ENCODE assay signal across 10 cellular contexts in genomic region chr11:75673977-75674582, GRCh38. TPM values are rescaled to one million over a fixed set of nuclear protein-coding genes. Genes with fewer than 3 reads are reported as not detected.
A peak's percentile ranks its signal among the peaks of the same experiment; 100 is the strongest.
DNase-seq lines count a peak whose midpoint lies in the region; ATAC-seq and TF ChIP-seq lines count a peak whose summit lies in the region.
"Had no signal": no experiment of that assay in that cellular context is flagged by ENCODE, and none has a peak within 500 bp of the region (broad histone marks: within the 10 kb centered on the region; RNA-seq: fewer than 3 reads in every experiment).

No MANE protein-coding gene starts in this region.

- no TSS peak for BruUV-seq in PC-3 (replicated peaks; lab: Mats Ljungman, UMichigan)

- H3K9me3 Mint-ChIP-seq in activated T-cell treated with anti-CD3 and anti-CD28 coated beads, Interleukin-2, amount 50 U/mL, for 4 hours: no peaks in the 10 kb centered on the region

- in situ Hi-C loops in brain microvascular endothelial cell (cut with HindIII; ENCODE audit: low pct_ligation_motif_present, low sequenced_read_pairs): no loop called here

- no peaks in the 10 kb centered on the region for H3K79me2 ChIP-seq in PC-3 (ENCODE audit: low read length)

- CTCF ChIA-PET in PC-3 (lab: Charles Lee): no interaction called here

- DNase-seq in activated T-cell treated with anti-CD3 and anti-CD28 coated beads, Interleukin-2, amount 50 U/mL, for 4 hours: no peak
- DNase-seq in activated T-cell treated with anti-CD3 and anti-CD28 coated beads for 4 hours (no peak), PC-3 (peak; percentile 40), brain microvascular endothelial cell (peak; percentile 29), COLO829 (ENCODE audit: low spot score) (no peak)
- peak; percentile 21 to 28 for DNase-seq in stimulated activated CD8-positive, alpha-beta memory T cell treated with anti-CD3 and anti-CD28 coated beads, Interleukin-2, amount 100 ng/mL, for 48 hours (ENCODE audit: low read depth in 2 of 2)

- peaks cover 5% of the 10 kb centered on the region for H3K4me1 Mint-ChIP-seq in activated T-cell treated with anti-CD3 and anti-CD28 coated beads, Interleukin-2, amount 50 U/mL, for 4 hours (ENCODE audit: low read depth)

- no peak overlapping the region for H3K9ac ChIP-seq in PC-3 (ENCODE audit: low read length)

- H3K27me3 Mint-ChIP-seq in activated T-cell treated with anti-CD3 and anti-CD28 coated beads, Interleukin-2, amount 50 U/mL, for 4 hours (ENCODE audit: low read depth): peaks cover 45% of the 10 kb centered on the region

- no peak overlapping the region for H3K27ac ChIP-seq in PC-3 (ENCODE audit: low read length)
- no peak overlapping the region for H3K27ac ChIP-seq in brain microvascular endothelial cell
- H3K27ac ChIP-seq: HL-60 had no signal

- H3K36me3 Mint-ChIP-seq in activated T-cell treated with anti-CD3 and anti-CD28 coated beads, Interleukin-2, amount 50 U/mL, for 4 hours (ENCODE audit: insufficient read depth): no peaks in the 10 kb centered on the region

- H4K20me1 ChIP-seq in PC-3 (ENCODE audit: low read length): no peaks in the 10 kb centered on the region

- POLR2A ChIA-PET in PC-3 (lab: Charles Lee; ENCODE audit: unreplicated experiment): no interaction called here

- intact Hi-C loops in PC-3 (cut with micrococcal nuclease): no loop called here

- TF ChIP-seq CTCF in PC-3 (conservative IDR thresholded peaks at IDR 0.05; ENCODE audit: low read depth, low read length): no peak
- no peak for TF ChIP-seq CTCF in brain microvascular endothelial cell (IDR thresholded peaks at IDR 0.05; ENCODE audit: low read depth, low read length, missing control alignments)

- no peaks in the 10 kb centered on the region for H3K9me2 ChIP-seq in PC-3 (replicated peaks; ENCODE audit: low read length)

- ATAC-seq in activated T-cell treated with anti-CD3 and anti-CD28 coated beads, Interleukin-2, amount 50 U/mL, for 4 hours: peak; percentile 78 to 85
- no peak for ATAC-seq in PC-3
- ATAC-seq in HG03565 (IDR thresholded peaks at IDR 0.05; ENCODE audit: unreplicated experiment): no peak
- no peak for ATAC-seq in HG02885 (IDR thresholded peaks at IDR 0.05; ENCODE audit: poor library complexity, unreplicated experiment)

- no peaks in the 10 kb centered on the region for H3F3A ChIP-seq in PC-3 (ENCODE audit: low read length, unreplicated experiment)

- H3K36me3 ChIP-seq in PC-3 (ENCODE audit: low read depth, low read length) (no peaks in the 10 kb centered on the region), brain microvascular endothelial cell (replicated peaks) (no peaks in the 10 kb centered on the region)

- no peak overlapping the region for H2AFZ ChIP-seq in PC-3 (ENCODE audit: low read length)

- no peaks in the 10 kb centered on the region for H3K4me1 ChIP-seq in PC-3 (ENCODE audit: insufficient read depth, low read length)

- no peak overlapping the region for H3K4me3 ChIP-seq in PC-3 (ENCODE audit: low read length)
- no peak overlapping the region for H3K4me3 ChIP-seq in brain microvascular endothelial cell (ENCODE audit: low read depth, low read length)

- no peak overlapping the region for H3K4me2 ChIP-seq in PC-3 (ENCODE audit: low read length)

- peaks cover 6% of the 10 kb centered on the region; the same call in 1 of the 2 replicates for H3K9me3 ChIP-seq in PC-3 (ENCODE audit: low read length)

- H3K27me3 ChIP-seq in PC-3 (ENCODE audit: low read length) (peaks cover 29% of the 10 kb centered on the region), brain microvascular endothelial cell (replicated peaks) (peaks cover 18% of the 10 kb centered on the region)

- H3K4me3 Mint-ChIP-seq in activated T-cell treated with anti-CD3 and anti-CD28 coated beads, Interleukin-2, amount 50 U/mL, for 4 hours: no peak overlapping the region

RNA-seq across cellular contexts. Expression of gene MAP6, which starts 5.2 kb away (rescaled TPM):
- not detected for total RNA-seq in activated T-cell treated with anti-CD3 and anti-CD28 coated beads, Interleukin-2, amount 50 U/mL, for 4 hours
- 0.47 and 1.3 TPM in 2 replicates for total RNA-seq in PC-3 (2014; rRNA removed)

RNA-seq across cellular contexts. Expression of gene MOGAT2, which starts 43.6 kb away (rescaled TPM):
- under 1 TPM in 1 of 3 donors, not detected in 2; 0.13 TPM for total RNA-seq in activated T-cell treated with anti-CD3 and anti-CD28 coated beads, Interleukin-2, amount 50 U/mL, for 4 hours
- total RNA-seq in PC-3 (2014; rRNA removed): not detected in 2 replicates
- total RNA-seq: omental fat pad had no signal

Comparison
In these comparisons a context has a peak if more than half of its experiments do, and no peak if none do; other contexts are left out.
1. ATAC-seq: peak in activated T-cell treated with anti-CD3 and anti-CD28 coated beads, Interleukin-2, amount 50 U/mL, for 4 hours (2 of 2); none in PC-3 (single experiment), HG03565 (single experiment) and HG02885 (single experiment).
2. DNase-seq: peak in PC-3 (single experiment), brain microvascular endothelial cell (single experiment) and stimulated activated CD8-positive, alpha-beta memory T cell treated with anti-CD3 and anti-CD28 coated beads, Interleukin-2, amount 100 ng/mL, for 48 hours (2 of 2); none in activated T-cell treated with anti-CD3 and anti-CD28 coated beads, Interleukin-2, amount 50 U/mL, for 4 hours (single experiment), activated T-cell treated with anti-CD3 and anti-CD28 coated beads for 4 hours (single experiment) and COLO829 (single experiment).